In genomic region chr10:76882245-76882644, GRCh38 we compare ENCODE assay signal across 10 cellular contexts.
DNase-seq lines count a peak whose midpoint lies in the region; ATAC-seq, FAIRE-seq and TF ChIP-seq lines count a peak whose summit lies in the region.
"Had no signal": no experiment of that assay in that cellular context is flagged by ENCODE, and none has a peak within 500 bp of the region (broad histone marks: within the 10 kb centered on the region; RNA-seq: fewer than 3 reads in every experiment).

No MANE protein-coding gene starts in this region.

- H4K20me1 ChIP-seq in OCI-LY3 (ENCODE audit: insufficient read depth, low read length) = no peaks in the 10 kb centered on the region

- TF ChIP-seq CTCF in OCI-LY3 (IDR thresholded peaks at IDR 0.05; ENCODE audit: low read depth, low read length) = no peak
- no peak for TF ChIP-seq CTCF in kidney (IDR thresholded peaks at IDR 0.05; ENCODE audit: borderline replicate concordance, extremely low read depth, insufficient read depth)
- TF ChIP-seq CTCF in D721Med (IDR thresholded peaks at IDR 0.05; ENCODE audit: insufficient read depth, missing control alignments) = no peak

- peak overlapping the region; percentile 63 for H3K4me2 ChIP-seq in OCI-LY3 (ENCODE audit: low read length)

- H3K4me1 ChIP-seq in OCI-LY3 (ENCODE audit: low read length) = peaks cover 64% of the 10 kb centered on the region
- no peaks in the 10 kb centered on the region for H3K4me1 ChIP-seq in kidney (ENCODE audit: control insufficient read depth in 1 of 2, insufficient read depth in 1 of 2, low read depth in 1 of 2, low read length in 2 of 2)

- peaks cover 15% of the 10 kb centered on the region for H3K36me3 ChIP-seq in OCI-LY3 (replicated peaks; ENCODE audit: low read depth, low read length)
- no peaks in the 10 kb centered on the region for H3K36me3 ChIP-seq in kidney (ENCODE audit: control insufficient read depth in 1 of 2, insufficient read depth in 2 of 2, low read length in 2 of 2)
- no peaks in the 10 kb centered on the region for H3K36me3 ChIP-seq in H7 (replicated peaks; ENCODE audit: control insufficient read depth, insufficient read depth, low read length)

- ATAC-seq in GM18909 (IDR thresholded peaks at IDR 0.05; ENCODE audit: poor library complexity, unreplicated experiment) (peak; percentile 73), HG02981 (IDR thresholded peaks at IDR 0.05; ENCODE audit: unreplicated experiment) (peak; percentile 43), HG02840 (IDR thresholded peaks at IDR 0.05; ENCODE audit: low FRiP score, unreplicated experiment) (no peak)

- no peaks in the 10 kb centered on the region for H3K9me3 ChIP-seq in OCI-LY3 (ENCODE audit: insufficient read depth, low read length)
- no peaks in the 10 kb centered on the region for H3K9me3 ChIP-seq in kidney (ENCODE audit: control insufficient read depth in 1 of 2, low read length in 2 of 2)

- H3K4me3 ChIP-seq in OCI-LY3 (ENCODE audit: low read length) (peak overlapping the region; percentile 49), kidney (ENCODE audit: low read length in 2 of 2) (no peak overlapping the region), H7 (ENCODE audit: insufficient read depth, low read depth, low read length) (no peak overlapping the region)
- H3K4me3 ChIP-seq: SK-N-MC had no signal

- DNase-seq in Ammon's horn (ENCODE audit: low spot score) (peak; percentile 60), kidney (no peak), H7 (no peak), D721Med (ENCODE audit: insufficient read length, low spot score) (no peak)
- DNase-seq: effector memory CD4-positive, alpha-beta T cell had no signal

- no peaks in the 10 kb centered on the region for H3K79me2 ChIP-seq in OCI-LY3 (ENCODE audit: low read length)

- H3K27me3 ChIP-seq in OCI-LY3 (ENCODE audit: low read depth, low read length) = no peaks in the 10 kb centered on the region
- no peaks in the 10 kb centered on the region for H3K27me3 ChIP-seq in H7 (ENCODE audit: control insufficient read depth, insufficient read depth, low read length)

- H3K27ac ChIP-seq in OCI-LY3 (ENCODE audit: low read length) (peak overlapping the region; percentile 92), kidney (ENCODE audit: low read depth in 2 of 2, low read length in 2 of 2) (no peak overlapping the region)
- H3K27ac ChIP-seq: SK-N-MC had no signal

- H2AFZ ChIP-seq in OCI-LY3 (ENCODE audit: low read depth, low read length) = no peak overlapping the region

- H3K9ac ChIP-seq in OCI-LY3 (ENCODE audit: low read length) (peak overlapping the region; percentile 45; the same call in 1 of the 2 replicates), kidney (ENCODE audit: low read length in 2 of 2) (no peak overlapping the region)

- FAIRE-seq in kidney (lab: Jason Lieb, UNC) (no peak), D721Med (lab: Jason Lieb, UNC) (no peak)

- intact Hi-C loops in kidney (cut with DNase I) = no loop called here
